ENCODE assay signal across 15 cellular contexts in genomic region chr4:2757426-2757825, GRCh38. TPM values are rescaled to one million over a fixed set of nuclear protein-coding genes. Genes with fewer than 3 reads are reported as not detected.
DNase-seq lines count a peak whose midpoint lies in the region; ATAC-seq and TF ChIP-seq lines count a peak whose summit lies in the region.
"Had no signal": no experiment of that assay in that cellular context is flagged by ENCODE, and none has a peak within 500 bp of the region (broad histone marks: within the 10 kb centered on the region; RNA-seq: fewer than 3 reads in every experiment).

No MANE protein-coding gene starts in this region.

- H4K8ac ChIP-seq in trophoblast cell (ENCODE audit: low read depth, low read length), result no peak overlapping the region

- H4K20me1 ChIP-seq in neural progenitor cell (ENCODE audit: low read depth), result peaks cover 11% of the 10 kb centered on the region

- no peak overlapping the region for H3K23ac ChIP-seq in trophoblast cell (ENCODE audit: low read length)

- H3F3A ChIP-seq in neural progenitor cell (ENCODE audit: low read depth), result peaks cover 18% of the 10 kb centered on the region

- H3K27me3 Mint-ChIP-seq in activated CD4-positive, alpha-beta T cell treated with anti-CD3 and anti-CD28 coated beads, Interleukin-2, amount 10 ng/mL, durations not matched to agents 24 days and 14 days, result no peaks in the 10 kb centered on the region
- no peaks in the 10 kb centered on the region for H3K27me3 Mint-ChIP-seq in central memory CD8-positive, alpha-beta T cell
- H3K27me3 Mint-ChIP-seq in neural progenitor cell (ENCODE audit: insufficient read depth, low read depth), result no peaks in the 10 kb centered on the region

- H3K9me3 ChIP-seq in neural progenitor cell (ENCODE audit: low read depth), result no peaks in the 10 kb centered on the region
- no peaks in the 10 kb centered on the region for H3K9me3 ChIP-seq in trophoblast cell (ENCODE audit: insufficient read depth, low read depth, low read length)

- H3K14ac ChIP-seq in trophoblast cell (ENCODE audit: low read length), result no peak overlapping the region

- no peak overlapping the region for H2BK12ac ChIP-seq in trophoblast cell (ENCODE audit: low read length)

- H3K4me3 Mint-ChIP-seq in activated CD4-positive, alpha-beta T cell treated with anti-CD3 and anti-CD28 coated beads, Interleukin-2, amount 10 ng/mL, durations not matched to agents 24 days and 14 days, result peak overlapping the region; percentile 26
- H3K4me3 Mint-ChIP-seq in central memory CD8-positive, alpha-beta T cell, result peak overlapping the region; percentile 78
- H3K4me3 Mint-ChIP-seq in neural progenitor cell, result peak overlapping the region; percentile 82

- no peak overlapping the region for H3K4me3 ChIP-seq in H7 (ENCODE audit: insufficient read depth, low read depth, low read length)
- no peak overlapping the region for H3K4me3 ChIP-seq in neural progenitor cell
- no peak overlapping the region for H3K4me3 ChIP-seq in trophoblast cell (ENCODE audit: low read depth, low read length)
- H3K4me3 ChIP-seq: SK-N-MC had no signal

- no peak overlapping the region for H2BK120ac ChIP-seq in trophoblast cell (ENCODE audit: insufficient read depth, low read length, poor library complexity)

- peak overlapping the region; percentile 56 for H3K27ac Mint-ChIP-seq in activated CD4-positive, alpha-beta T cell treated with anti-CD3 and anti-CD28 coated beads, Interleukin-2, amount 10 ng/mL, durations not matched to agents 24 days and 14 days
- H3K27ac Mint-ChIP-seq in central memory CD8-positive, alpha-beta T cell (ENCODE audit: low read depth), result peak overlapping the region; percentile 88
- no peak overlapping the region for H3K27ac Mint-ChIP-seq in neural progenitor cell

- no peak overlapping the region for H4K12ac ChIP-seq in trophoblast cell (ENCODE audit: low read depth, low read length)

- H3K36me3 ChIP-seq in H7 (replicated peaks; ENCODE audit: control insufficient read depth, insufficient read depth, low read length) (no peaks in the 10 kb centered on the region), neural progenitor cell (no peaks in the 10 kb centered on the region), trophoblast cell (ENCODE audit: control insufficient read depth in 1 of 2, insufficient read depth in 2 of 2, low read length in 2 of 2) (peaks cover 1 to 2% of the 10 kb centered on the region in 2 experiments)

- H2BK5ac ChIP-seq in trophoblast cell (ENCODE audit: low read depth, low read length, poor library complexity), result no peak overlapping the region

- no peaks in the 10 kb centered on the region for H3K9me3 Mint-ChIP-seq in activated CD4-positive, alpha-beta T cell treated with anti-CD3 and anti-CD28 coated beads, Interleukin-2, amount 10 ng/mL, durations not matched to agents 24 days and 14 days
- H3K9me3 Mint-ChIP-seq in central memory CD8-positive, alpha-beta T cell, result no peaks in the 10 kb centered on the region
- no peaks in the 10 kb centered on the region for H3K9me3 Mint-ChIP-seq in neural progenitor cell

- peaks cover 24% of the 10 kb centered on the region for H3K4me1 Mint-ChIP-seq in activated CD4-positive, alpha-beta T cell treated with anti-CD3 and anti-CD28 coated beads, Interleukin-2, amount 10 ng/mL, durations not matched to agents 24 days and 14 days
- peaks cover 18% of the 10 kb centered on the region for H3K4me1 Mint-ChIP-seq in central memory CD8-positive, alpha-beta T cell
- H3K4me1 Mint-ChIP-seq in neural progenitor cell, result peaks cover 14% of the 10 kb centered on the region

- TF ChIP-seq CTCF in neural progenitor cell (IDR thresholded peaks at IDR 0.05), result no peak

- H3K36me3 Mint-ChIP-seq in activated CD4-positive, alpha-beta T cell treated with anti-CD3 and anti-CD28 coated beads, Interleukin-2, amount 10 ng/mL, durations not matched to agents 24 days and 14 days (ENCODE audit: low read depth), result peaks cover 16% of the 10 kb centered on the region
- peaks cover 10% of the 10 kb centered on the region for H3K36me3 Mint-ChIP-seq in central memory CD8-positive, alpha-beta T cell (ENCODE audit: insufficient read depth)
- peaks cover 1% of the 10 kb centered on the region for H3K36me3 Mint-ChIP-seq in neural progenitor cell

- no peak overlapping the region for H3K4ac ChIP-seq in trophoblast cell (ENCODE audit: low read depth, low read length)

- no peak for ATAC-seq in central memory CD8-positive, alpha-beta T cell (replicated peaks; ENCODE audit: extremely low read depth, poor library complexity, severe bottlenecking)
- ATAC-seq in HG02885 (IDR thresholded peaks at IDR 0.05; ENCODE audit: poor library complexity, unreplicated experiment), result no peak
- ATAC-seq: left colon had no signal

- H4K91ac ChIP-seq in trophoblast cell (ENCODE audit: low read depth, low read length), result no peak overlapping the region

- H3K27me3 ChIP-seq in H7 (ENCODE audit: control insufficient read depth, insufficient read depth, low read length), result no peaks in the 10 kb centered on the region
- H3K27me3 ChIP-seq in neural progenitor cell, result no peaks in the 10 kb centered on the region
- no peaks in the 10 kb centered on the region for H3K27me3 ChIP-seq in trophoblast cell (ENCODE audit: insufficient read depth, low read length)
- H3K27me3 ChIP-seq: dorsolateral prefrontal cortex had no signal

- H3K4me1 ChIP-seq in neural progenitor cell, result peaks cover 4% of the 10 kb centered on the region
- peaks cover 15 to 16% of the 10 kb centered on the region in 2 experiments for H3K4me1 ChIP-seq in trophoblast cell (ENCODE audit: control insufficient read depth in 1 of 2, insufficient read depth in 2 of 2, low read length in 2 of 2)

- H2AFZ ChIP-seq in neural progenitor cell (replicated peaks), result no peak overlapping the region
- no peak overlapping the region for H2AFZ ChIP-seq in trophoblast cell (ENCODE audit: insufficient read depth, low read length, poor library complexity)

- DNase-seq in activated CD4-positive, alpha-beta T cell treated with anti-CD3 and anti-CD28 coated beads, Interleukin-2, amount 10 ng/mL, durations not matched to agents 24 days and 14 days, result no peak
- DNase-seq in activated CD4-positive, alpha-beta T cell treated with anti-CD3 and anti-CD28 coated beads, Interleukin-2, amount 50 U/mL, for 1 hour, result no peak
- DNase-seq in H7, result peak; percentile 44
- no peak for DNase-seq in central memory CD8-positive, alpha-beta T cell (ENCODE audit: low spot score in 2 of 2)
- DNase-seq in neural progenitor cell (ENCODE audit: low spot score), result no peak
- no peak for DNase-seq in trophoblast cell
- DNase-seq in NCI-H2196 (lab: John Stamatoyannopoulos, UW; ENCODE audit: unreplicated experiment), result no peak
- DNase-seq: dorsolateral prefrontal cortex; hypothalamus; NCI-H1092; NCI-H2227 treated with DMSO at 0.1 percent for 48 hours; stimulated activated naive CD4-positive, alpha-beta T cell treated with Interleukin-2 at 50 U/mL for 16 hours had no signal

- no peak overlapping the region for H2AK5ac ChIP-seq in trophoblast cell (ENCODE audit: low read length)

- H3K27ac ChIP-seq in neural progenitor cell (no peak overlapping the region), trophoblast cell (ENCODE audit: low read depth, low read length) (no peak overlapping the region)
- H3K27ac ChIP-seq: SK-N-MC had no signal

- H3K4me2 ChIP-seq in neural progenitor cell (no peak overlapping the region), trophoblast cell (ENCODE audit: low read length) (no peak overlapping the region)

- WGBS in trophoblast cell (ENCODE audit: extremely low coverage, insufficient coverage, insufficient read length), result no CpG with 5 or more reads among the region's 3 CpGs

- H3K79me2 ChIP-seq in neural progenitor cell (ENCODE audit: low read depth), result peaks cover 18% of the 10 kb centered on the region
- H3K79me2 ChIP-seq in trophoblast cell (ENCODE audit: control insufficient read depth, insufficient read depth, low read length, poor library complexity), result peaks cover 12% of the 10 kb centered on the region

- H3K9ac ChIP-seq in neural progenitor cell (no peak overlapping the region), trophoblast cell (ENCODE audit: low read length) (no peak overlapping the region)

- peaks cover 11% of the 10 kb centered on the region for H3K79me1 ChIP-seq in trophoblast cell (ENCODE audit: low read length)

- intact Hi-C loops in activated CD4-positive, alpha-beta T cell treated with anti-CD3 and anti-CD28 coated beads, Interleukin-2, amount 10 ng/mL, durations not matched to agents 24 days and 14 days (cut with micrococcal nuclease), result loop anchor here (2.0 kb wide), 1 partner anchor 175 kb away; no protein-coding TSS in a partner anchor

- H3K18ac ChIP-seq in trophoblast cell (ENCODE audit: low read length), result no peak overlapping the region

RNA-seq across cellular contexts. Expression of gene TNIP2, which starts 1.3 kb away (rescaled TPM):
- total RNA-seq in activated CD4-positive, alpha-beta T cell treated with anti-CD3 and anti-CD28 coated beads, Interleukin-2, amount 10 ng/mL, durations not matched to agents 24 days and 14 days, result 98.7 and 99.6 TPM in 2 replicates
- 44.6 and 51.3 TPM in 2 replicates for total RNA-seq in H7 (2014; rRNA removed; shearing (Covaris generic))
- 24.5 and 37.6 TPM in 2 replicates for total RNA-seq in neural progenitor cell (ENCODE audit: low replicate concordance)
- polyA plus RNA-seq in trophoblast cell (2013), result 52.2 and 57.7 TPM in 2 replicates

RNA-seq across cellular contexts. Expression of gene SH3BP2, which starts 35.5 kb away (rescaled TPM):
- 83.9 and 88.5 TPM in 2 replicates for total RNA-seq in activated CD4-positive, alpha-beta T cell treated with anti-CD3 and anti-CD28 coated beads, Interleukin-2, amount 10 ng/mL, durations not matched to agents 24 days and 14 days
- total RNA-seq in H7 (2014; rRNA removed; shearing (Covaris generic)), result 20.4 and 35.5 TPM in 2 replicates
- total RNA-seq in neural progenitor cell (ENCODE audit: low replicate concordance), result 11.8 and 30.8 TPM in 2 replicates
- polyA plus RNA-seq in trophoblast cell (2013), result 21.3 and 21.9 TPM in 2 replicates

Comparison
In these comparisons a context has a peak if more than half of its experiments do, and no peak if none do; other contexts are left out.
1. H3K4me3 Mint-ChIP-seq: peak in every context shown above with its lines; median percentile 82 in neural progenitor cell; 78 in central memory CD8-positive, alpha-beta T cell; 26 in activated CD4-positive, alpha-beta T cell treated with anti-CD3 and anti-CD28 coated beads, Interleukin-2, amount 10 ng/mL, durations not matched to agents 24 days and 14 days.